In genomic region chr1:159089184-159089791, GRCh38 we compare ENCODE assay signal across 8 cellular contexts. TPM values are rescaled to one million over a fixed set of nuclear protein-coding genes. Genes with fewer than 3 reads are reported as not detected.
A peak's percentile ranks its signal among the peaks of the same experiment; 100 is the strongest.
DNase-seq lines count a peak whose midpoint lies in the region; ATAC-seq, FAIRE-seq and TF ChIP-seq lines count a peak whose summit lies in the region.

No MANE protein-coding gene starts in this region.

- H3K4me3 ChIP-seq in KMS-11 (IDR thresholded peaks at IDR 0.05; ENCODE audit: insufficient read depth, low read depth, low read length) (no peak overlapping the region), bronchial epithelial cell (ENCODE audit: low read depth, low read length) (no peak overlapping the region), parathyroid adenoma (ENCODE audit: low read depth, low read length) (no peak overlapping the region)

- TF ChIP-seq CTCF in KMS-11 (conservative IDR thresholded peaks at IDR 0.05; ENCODE audit: low read depth, low read length) (peak; percentile 94), bronchial epithelial cell (IDR thresholded peaks at IDR 0.05; ENCODE audit: insufficient read depth, low read length, severe bottlenecking) (peak; percentile 40), parathyroid adenoma (IDR thresholded peaks at IDR 0.05) (peak; percentile 24)

- FAIRE-seq in bronchial epithelial cell (lab: Jason Lieb, UNC), result no peak

- H3K4me2 ChIP-seq in KMS-11 (no peak overlapping the region), parathyroid adenoma (ENCODE audit: low read length) (no peak overlapping the region)

- no peaks in the 10 kb centered on the region for H3K36me3 ChIP-seq in KMS-11 (ENCODE audit: insufficient read depth)
- H3K36me3 ChIP-seq in bronchial epithelial cell (ENCODE audit: control insufficient read depth, insufficient read depth, low read length), result no peaks in the 10 kb centered on the region
- H3K36me3 ChIP-seq in parathyroid adenoma (ENCODE audit: control insufficient read depth, insufficient read depth, low read length), result no peaks in the 10 kb centered on the region

- peak; percentile 4 for DNase-seq in activated CD8-positive, alpha-beta memory T cell treated with anti-CD3 and anti-CD28 coated beads, Interleukin-2, amount 50 U/mL, for 1 hour (ENCODE audit: extremely low read depth)
- no peak for DNase-seq in activated CD8-positive, alpha-beta memory T cell treated with anti-CD3 and anti-CD28 coated beads, Interleukin-2, amount 50 U/mL, for 4 hours
- no peak for DNase-seq in bronchial epithelial cell (ENCODE audit: low read depth)
- no peak for DNase-seq in UCSD-AML1 (lab: John Stamatoyannopoulos, UW; ENCODE audit: unreplicated experiment)
- DNase-seq in SK-N-DZ (ENCODE audit: low spot score), result no peak

- no peaks in the 10 kb centered on the region for H3K4me1 ChIP-seq in KMS-11 (ENCODE audit: low read depth, poor library complexity, severe bottlenecking)
- H3K4me1 ChIP-seq in parathyroid adenoma, result no peaks in the 10 kb centered on the region

- H3K9ac ChIP-seq in KMS-11 (no peak overlapping the region), parathyroid adenoma (no peak overlapping the region)

- H3K79me2 ChIP-seq in KMS-11 (ENCODE audit: insufficient read depth, low read depth), result no peaks in the 10 kb centered on the region
- H3K79me2 ChIP-seq in parathyroid adenoma, result no peaks in the 10 kb centered on the region

- H3K27ac ChIP-seq in KMS-11, result no peak overlapping the region
- H3K27ac ChIP-seq in parathyroid adenoma, result no peak overlapping the region

- H4K20me1 ChIP-seq in KMS-11 (ENCODE audit: insufficient read depth), result no peaks in the 10 kb centered on the region

- no peak for ATAC-seq in GM19452 (IDR thresholded peaks at IDR 0.05; ENCODE audit: unreplicated experiment)

- no peaks in the 10 kb centered on the region for H3K27me3 ChIP-seq in KMS-11 (ENCODE audit: insufficient read depth, low read depth)
- no peaks in the 10 kb centered on the region for H3K27me3 ChIP-seq in bronchial epithelial cell (ENCODE audit: control insufficient read depth, insufficient read depth, low read length)
- no peaks in the 10 kb centered on the region for H3K27me3 ChIP-seq in parathyroid adenoma (ENCODE audit: control insufficient read depth, insufficient read depth, low read length)

- H2AFZ ChIP-seq in KMS-11 (ENCODE audit: low read depth) (no peak overlapping the region), parathyroid adenoma (no peak overlapping the region)

- no peaks in the 10 kb centered on the region for H3K9me3 ChIP-seq in parathyroid adenoma (ENCODE audit: control insufficient read depth, low read length)

RNA-seq across cellular contexts. Expression of gene AIM2, which starts 12.7 kb away (rescaled TPM):
- total RNA-seq in bronchial epithelial cell, result not detected in 2 replicates
- not detected in 2 replicates for polyA plus RNA-seq in SK-N-DZ (2014; cell fraction: cytosol; rRNA removed)
- polyA plus RNA-seq in SK-N-DZ (2014; cell fraction: nucleus; rRNA removed), result not detected in 2 replicates

Comparison
In these comparisons a context has a peak if more than half of its experiments do, and no peak if none do; other contexts are left out.
1. CTCF ChIP-seq: peak in every context shown above with its lines; median percentile 94 in KMS-11; 40 in bronchial epithelial cell; 24 in parathyroid adenoma.